Comparison of ENCODE assay signal across 7 cellular contexts in the genomic region with DNA sequence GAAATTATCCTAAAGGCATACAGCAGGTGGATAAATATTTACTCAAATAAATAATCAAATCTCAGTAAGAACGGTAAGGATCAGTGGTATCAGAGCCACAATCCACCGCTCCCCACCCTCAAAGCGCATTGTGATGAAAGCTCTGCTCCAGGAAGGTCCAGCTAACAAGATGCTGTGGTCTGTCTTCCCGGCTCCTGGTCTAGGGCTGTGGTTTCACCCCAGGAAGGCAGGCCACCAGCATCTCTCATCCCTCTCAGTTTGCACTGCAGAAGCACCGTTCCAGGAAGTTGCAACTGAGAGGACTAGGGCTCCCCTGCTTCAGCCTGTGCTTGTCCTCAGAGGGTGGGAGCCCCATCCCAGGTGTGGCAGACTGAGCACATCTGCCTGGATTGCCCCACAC.
DNase-seq lines count a peak whose midpoint lies in the region; ATAC-seq and TF ChIP-seq lines count a peak whose summit lies in the region.
"Not testable (repeated sequence)": the region's sequence is repeated elsewhere in the genome, so short reads cannot be mapped to it uniquely, and the experiment has no call there.

No MANE protein-coding gene starts in this region.

- peaks cover 16% of the 10 kb centered on the region for H3K4me1 Mint-ChIP-seq in activated CD4-positive, alpha-beta T cell treated with anti-CD3 and anti-CD28 coated beads, Interleukin-2, amount 10 ng/mL, durations not matched to agents 24 days and 14 days
- H3K4me1 Mint-ChIP-seq in central memory CD8-positive, alpha-beta T cell, result peaks cover 22% of the 10 kb centered on the region

- not testable (repeated sequence) for H3K9me3 ChIP-seq in BLaER1; DND-41 (ENCODE audit: insufficient read depth, low read length, severe bottlenecking); KOPT-K1 (ENCODE audit: insufficient read depth, low read length, poor library complexity, severe bottlenecking)

- 0 out of 2 replicates have a peak overlapping the region, but pooled peaks have one; percentile 18 for H3K4me3 ChIP-seq in BLaER1
- H3K4me3 ChIP-seq in DND-41 (ENCODE audit: low read depth in 1 of 2, low read length in 2 of 2), result not testable (repeated sequence)

- not testable (repeated sequence) for H3K9me3 Mint-ChIP-seq in activated CD4-positive, alpha-beta T cell treated with anti-CD3 and anti-CD28 coated beads, Interleukin-2, amount 10 ng/mL, durations not matched to agents 24 days and 14 days; central memory CD8-positive, alpha-beta T cell

- not testable (repeated sequence) for H3K27ac Mint-ChIP-seq in activated CD4-positive, alpha-beta T cell treated with anti-CD3 and anti-CD28 coated beads, Interleukin-2, amount 10 ng/mL, durations not matched to agents 24 days and 14 days
- peak overlapping the region; percentile 49 for H3K27ac Mint-ChIP-seq in central memory CD8-positive, alpha-beta T cell (ENCODE audit: low read depth)

- H3K27me3 Mint-ChIP-seq in activated CD4-positive, alpha-beta T cell treated with anti-CD3 and anti-CD28 coated beads, Interleukin-2, amount 10 ng/mL, durations not matched to agents 24 days and 14 days; central memory CD8-positive, alpha-beta T cell: not testable (repeated sequence)

- TF ChIP-seq CTCF in DND-41 (IDR thresholded peaks at IDR 0.05; ENCODE audit: borderline replicate concordance, extremely low read depth, low read length, poor library complexity, severe bottlenecking), result not testable (repeated sequence)

- intact Hi-C loops in activated CD4-positive, alpha-beta T cell treated with anti-CD3 and anti-CD28 coated beads, Interleukin-2, amount 10 ng/mL, durations not matched to agents 24 days and 14 days (cut with micrococcal nuclease), result not testable (repeated sequence)

- H3K36me3 Mint-ChIP-seq in activated CD4-positive, alpha-beta T cell treated with anti-CD3 and anti-CD28 coated beads, Interleukin-2, amount 10 ng/mL, durations not matched to agents 24 days and 14 days (ENCODE audit: low read depth), result peaks cover 23% of the 10 kb centered on the region
- H3K36me3 Mint-ChIP-seq in central memory CD8-positive, alpha-beta T cell (ENCODE audit: insufficient read depth), result not testable (repeated sequence)

- not testable (repeated sequence) for H3K36me3 ChIP-seq in BLaER1; KOPT-K1 (ENCODE audit: insufficient read depth, low read length)
- peaks cover 16% of the 10 kb centered on the region for H3K36me3 ChIP-seq in DND-41 (ENCODE audit: insufficient read depth, low read length)

- H4K20me1 ChIP-seq in BLaER1; DND-41 (ENCODE audit: insufficient read depth, low read length): not testable (repeated sequence)

- H3K4me3 Mint-ChIP-seq in activated CD4-positive, alpha-beta T cell treated with anti-CD3 and anti-CD28 coated beads, Interleukin-2, amount 10 ng/mL, durations not matched to agents 24 days and 14 days; central memory CD8-positive, alpha-beta T cell: not testable (repeated sequence)

- peaks cover 19% of the 10 kb centered on the region for H3K79me2 ChIP-seq in DND-41 (ENCODE audit: insufficient read depth, low read length)

- H3K27ac ChIP-seq in BLaER1 (peak overlapping the region; percentile 66), DND-41 (ENCODE audit: low read length) (peak overlapping the region; percentile 33), KOPT-K1 (ENCODE audit: low read depth, low read length, poor library complexity, severe bottlenecking) (peak overlapping the region; percentile 52)

- not testable (repeated sequence) for H2AFZ ChIP-seq in DND-41 (ENCODE audit: low read depth, low read length)

- H3K9ac ChIP-seq in BLaER1, result peak overlapping the region; percentile 38; the same call in 1 of the 2 replicates
- not testable (repeated sequence) for H3K9ac ChIP-seq in DND-41 (ENCODE audit: low read depth, low read length)

- ATAC-seq in DND-41 (ENCODE audit: insufficient read depth, low read depth); central memory CD8-positive, alpha-beta T cell (replicated peaks; ENCODE audit: extremely low read depth, poor library complexity, severe bottlenecking): not testable (repeated sequence)

- peaks cover 62% of the 10 kb centered on the region for H3K4me1 ChIP-seq in BLaER1
- H3K4me1 ChIP-seq in DND-41 (ENCODE audit: insufficient read depth, low read length), result peaks cover 51% of the 10 kb centered on the region

- H3K27me3 ChIP-seq in BLaER1; DND-41 (ENCODE audit: insufficient read depth, low read length, poor library complexity): not testable (repeated sequence)

- H3K4me2 ChIP-seq in BLaER1, result peak overlapping the region; percentile 78
- not testable (repeated sequence) for H3K4me2 ChIP-seq in DND-41 (ENCODE audit: insufficient read depth, low read length)

- not testable (repeated sequence) for DNase-seq in DND-41; central memory CD8-positive, alpha-beta T cell (ENCODE audit: low spot score in 2 of 2)
- DNase-seq in MV-4-11 (lab: John Stamatoyannopoulos, UW) (peak; percentile 19), myocyte (ENCODE audit: low read depth) (peak; percentile 72)
- peak; percentile 47 for DNase-seq in activated CD4-positive, alpha-beta T cell treated with anti-CD3 and anti-CD28 coated beads, Interleukin-2, amount 10 ng/mL, durations not matched to agents 24 days and 14 days
